Comparison of ENCODE assay signal across 13 cellular contexts in genomic region chr5:43078956-43079355, GRCh38. TPM values are rescaled to one million over a fixed set of nuclear protein-coding genes. Genes with fewer than 3 reads are reported as not detected.
DNase-seq lines count a peak whose midpoint lies in the region; ATAC-seq and TF ChIP-seq lines count a peak whose summit lies in the region.
"Had no signal": no experiment of that assay in that cellular context is flagged by ENCODE, and none has a peak within 500 bp of the region (broad histone marks: within the 10 kb centered on the region; RNA-seq: fewer than 3 reads in every experiment).

No MANE protein-coding gene starts in this region.

- H3K36me3 ChIP-seq in mesenchymal stem cell (ENCODE audit: control insufficient read depth in 1 of 2, insufficient read depth in 2 of 2, low read depth in 1 of 2, low read length in 2 of 2) (peaks cover 14 to 41% of the 10 kb centered on the region in 2 experiments), body of pancreas (replicated peaks in 1 of 2; ENCODE audit: insufficient read depth in 1 of 2, low read depth in 2 of 2) (no peaks in the 10 kb centered on the region)

- H3K27me3 ChIP-seq in mesenchymal stem cell (ENCODE audit: control insufficient read depth in 1 of 2, insufficient read depth in 1 of 2, low read length in 2 of 2), result no peaks in the 10 kb centered on the region
- H3K27me3 ChIP-seq in body of pancreas, result no peaks in the 10 kb centered on the region

- H2AK5ac ChIP-seq in mesenchymal stem cell (ENCODE audit: low read length, severe bottlenecking), result no peak overlapping the region

- no peak overlapping the region for H4K8ac ChIP-seq in mesenchymal stem cell (ENCODE audit: low read length)

- ATAC-seq in body of pancreas, result no peak

- TF ChIP-seq CTCF in AG10803 (conservative IDR thresholded peaks at IDR 0.05; ENCODE audit: low read length) (no peak), cardiac fibroblast (IDR thresholded peaks at IDR 0.05; ENCODE audit: low read depth, low read length) (no peak), body of pancreas (IDR thresholded peaks at IDR 0.05) (no peak)

- H3K4me2 ChIP-seq in mesenchymal stem cell (ENCODE audit: low read length, poor library complexity, severe bottlenecking), result no peak overlapping the region

- WGBS in mesenchymal stem cell, result 60% methylated on average over 3 of the region's 4 CpGs
- WGBS in body of pancreas, 2 donors, result 90 to 100% methylated on average over 4 of the region's 4 CpGs

- H3K79me1 ChIP-seq in mesenchymal stem cell (replicated peaks; ENCODE audit: low read length, poor library complexity, severe bottlenecking), result peaks cover 14% of the 10 kb centered on the region

- no peak overlapping the region for H4K91ac ChIP-seq in mesenchymal stem cell (ENCODE audit: low read length)

- H2BK5ac ChIP-seq in mesenchymal stem cell (ENCODE audit: low read depth, low read length, poor library complexity, severe bottlenecking), result no peak overlapping the region

- H2AFZ ChIP-seq in mesenchymal stem cell (ENCODE audit: low read depth, low read length), result no peak overlapping the region

- H3K4me1 ChIP-seq in mesenchymal stem cell (ENCODE audit: control insufficient read depth, insufficient read depth, low read depth, low read length) (peaks cover 11% of the 10 kb centered on the region), body of pancreas (no peaks in the 10 kb centered on the region)

- no peak overlapping the region for H3K14ac ChIP-seq in mesenchymal stem cell (ENCODE audit: low read length in 2 of 2)

- no peak overlapping the region for H3K23ac ChIP-seq in mesenchymal stem cell (ENCODE audit: low read length in 2 of 2)

- H2BK12ac ChIP-seq in mesenchymal stem cell (ENCODE audit: low read length in 2 of 2), result no peak overlapping the region

- H3K9ac ChIP-seq in mesenchymal stem cell (ENCODE audit: low read length), result peak overlapping the region; percentile 6

- no peak overlapping the region for H2BK120ac ChIP-seq in mesenchymal stem cell (ENCODE audit: low read depth, low read length)

- no peak overlapping the region for H3K18ac ChIP-seq in mesenchymal stem cell (ENCODE audit: low read depth in 1 of 2, low read length in 2 of 2)

- H3K4ac ChIP-seq in mesenchymal stem cell (ENCODE audit: low read depth in 1 of 2, low read length in 2 of 2), result no peak overlapping the region

- no peaks in the 10 kb centered on the region for H3K9me3 ChIP-seq in mesenchymal stem cell (ENCODE audit: control insufficient read depth, low read length)
- no peaks in the 10 kb centered on the region for H3K9me3 ChIP-seq in body of pancreas

- H2BK15ac ChIP-seq in mesenchymal stem cell (ENCODE audit: low read depth, poor library complexity, severe bottlenecking), result no peak overlapping the region

- intact Hi-C loops in body of pancreas (cut with DNase I), result no loop called here

- TF ChIP-seq POLR2A in body of pancreas (IDR thresholded peaks at IDR 0.05), result no peak

- DNase-seq in AG10803 (ENCODE audit: low read depth), result peak; percentile 92
- peak; percentile 77 for DNase-seq in LHCN-M2 (ENCODE audit: low read depth)
- DNase-seq in cardiac fibroblast (ENCODE audit: low read depth in 2 of 2), result peak; percentile 85 to 86
- DNase-seq in mesenchymal stem cell, result peak; percentile 56
- no peak for DNase-seq in GM19238 (ENCODE audit: insufficient read length, low spot score)
- no peak for DNase-seq in middle frontal gyrus (ENCODE audit: extremely low spot score, low spot score)
- no peak for DNase-seq in body of pancreas
- DNase-seq in SK-N-DZ (ENCODE audit: low spot score), result no peak
- DNase-seq: activated B cell treated with CpG ODN at 0.5 μM for 24 hours, NCI-H1105, NCI-H524 had no signal

- H3K27ac ChIP-seq in mesenchymal stem cell (ENCODE audit: low read length, poor library complexity, severe bottlenecking) (peak overlapping the region; percentile 56), body of pancreas (no peak overlapping the region)
- H3K27ac ChIP-seq: epithelial cell of prostate had no signal

- no peak overlapping the region for H3K4me3 ChIP-seq in AG10803 (ENCODE audit: low read length)
- H3K4me3 ChIP-seq in cardiac fibroblast (replicated peaks in 1 of 2; ENCODE audit: low read depth in 2 of 2, low read length in 2 of 2), result no peak overlapping the region
- no peak overlapping the region for H3K4me3 ChIP-seq in mesenchymal stem cell (ENCODE audit: insufficient read depth in 1 of 2, low read depth in 1 of 2, low read length in 2 of 2)
- no peak overlapping the region for H3K4me3 ChIP-seq in body of pancreas

RNA-seq across cellular contexts. Expression of gene ANXA2R, which starts 38.8 kb away (rescaled TPM):
- total RNA-seq in LHCN-M2 (2014; rRNA removed), result 1.7 and 2.6 TPM in 2 replicates
- 1.5 TPM for polyA plus RNA-seq in LHCN-M2 (2012)
- 1.8 TPM for polyA plus RNA-seq in mesenchymal stem cell (2013, experiment 1 of 2)
- polyA plus RNA-seq in mesenchymal stem cell (2013, experiment 2 of 2), result 1.8 TPM
- 1 to 10 TPM in 1 of 2 donors, under 1 TPM in 1; 0.99 to 1.3 TPM for total RNA-seq in body of pancreas
- polyA plus RNA-seq in SK-N-DZ (2014; cell fraction: cytosol; rRNA removed), result 0.16 and 0.74 TPM in 2 replicates
- 1.0 and 1.2 TPM in 2 replicates for polyA plus RNA-seq in SK-N-DZ (2014; cell fraction: nucleus; rRNA removed)
- polyA plus RNA-seq: neural cell had no signal

RNA-seq across cellular contexts. Expression of gene ZNF131, which starts 41.8 kb away (rescaled TPM):
- total RNA-seq in LHCN-M2 (2014; rRNA removed), result 34.5 and 40.5 TPM in 2 replicates
- 17.1 TPM for polyA plus RNA-seq in LHCN-M2 (2012)
- polyA plus RNA-seq in mesenchymal stem cell (2013, experiment 1 of 2), result 27.1 TPM
- 24.9 TPM for polyA plus RNA-seq in mesenchymal stem cell (2013, experiment 2 of 2)
- total RNA-seq in body of pancreas, result 10 to 100 TPM; 21.5 to 41.5 TPM
- polyA plus RNA-seq in SK-N-DZ (2014; cell fraction: cytosol; rRNA removed), result 41.4 and 41.5 TPM in 2 replicates
- 57.2 and 57.9 TPM in 2 replicates for polyA plus RNA-seq in SK-N-DZ (2014; cell fraction: nucleus; rRNA removed)

Comparison
In these comparisons a context has a peak if more than half of its experiments do, and no peak if none do; other contexts are left out.
1. DNase-seq: peak in AG10803 (single experiment), LHCN-M2 (single experiment), cardiac fibroblast (2 of 2) and mesenchymal stem cell (single experiment); none in GM19238 (single experiment), middle frontal gyrus (single experiment), body of pancreas (0 of 4) and SK-N-DZ (single experiment).